In the genomic region with DNA sequence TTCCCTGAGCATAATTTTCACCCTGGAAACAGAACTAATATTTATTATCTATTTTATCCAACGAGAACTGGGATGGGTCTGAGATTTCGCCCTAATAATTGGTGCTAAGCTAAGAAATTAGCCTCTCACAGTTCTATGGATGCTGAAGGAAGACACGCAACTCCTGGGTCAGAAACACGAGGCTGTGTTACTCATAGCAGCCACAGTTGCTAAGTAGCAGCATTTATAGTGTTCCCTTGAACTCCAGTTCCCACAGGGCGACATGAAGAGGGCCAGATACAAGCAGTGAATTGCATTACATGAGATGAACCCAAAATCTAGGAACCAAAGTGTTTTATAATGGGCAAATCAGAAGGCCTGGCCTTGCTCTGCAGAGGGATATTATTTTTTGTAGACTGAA, we compare ENCODE assay signal across 15 cellular contexts.
"Had no signal": no experiment of that assay in that cellular context is flagged by ENCODE, and none has a peak within 500 bp of the region (broad histone marks: within the 10 kb centered on the region; RNA-seq: fewer than 3 reads in every experiment).

No MANE protein-coding gene starts in this region.

- DNase-seq: activated CD4-positive, alpha-beta T cell treated with anti-CD3 and anti-CD28 coated beads, Interleukin-2, amount 50 U/mL, for 1 hour; activated naive CD4-positive, alpha-beta T cell; aorta; colonic mucosa; foreskin keratinocyte; glutamatergic neuron; kidney glomerular epithelial cell; ovary; spleen; stimulated activated naive CD8-positive, alpha-beta T cell treated with anti-CD3 and anti-CD28 coated beads, Interleukin-15, amount 100 ng/mL, for 72 hours had no signal

- H3K27me3 ChIP-seq: cardiac muscle cell, colonic mucosa, esophagus muscularis mucosa, foreskin keratinocyte, ovary, testis, vagina had no signal

- H3K4me1 ChIP-seq: colonic mucosa, foreskin keratinocyte, spleen had no signal

- H3K27ac ChIP-seq: cardiac muscle cell, colonic mucosa, foreskin keratinocyte, ovary had no signal

- H3K36me3 ChIP-seq: cardiac muscle cell, colonic mucosa, esophagus muscularis mucosa, ovary, spleen, vagina had no signal

- H3K9me3 ChIP-seq: colonic mucosa, ovary, testis, vagina had no signal

- ATAC-seq: activated CD4-positive, CD25-positive, alpha-beta regulatory T cell treated with anti-CD3 and anti-CD28 coated beads, Interleukin-2, amount 50 U/mL, for 24 hours; foreskin keratinocyte; stimulated activated naive CD8-positive, alpha-beta T cell treated with anti-CD3 and anti-CD28 coated beads, Interleukin-15, amount 100 ng/mL, for 72 hours had no signal

- H3K4me3 ChIP-seq: cardiac muscle cell, colonic mucosa, ovary, testis, vagina had no signal
